21 cellular contexts compared by ENCODE assay signal in genomic region chr18:46374850-46375249, GRCh38.
DNase-seq lines count a peak whose midpoint lies in the region; ATAC-seq, FAIRE-seq and TF ChIP-seq lines count a peak whose summit lies in the region.
"Had no signal": no experiment of that assay in that cellular context is flagged by ENCODE, and none has a peak within 500 bp of the region (broad histone marks: within the 10 kb centered on the region; RNA-seq: fewer than 3 reads in every experiment).

No MANE protein-coding gene starts in this region.

- no peak for FAIRE-seq in kidney (lab: Jason Lieb, UNC)
- FAIRE-seq: endothelial cell of umbilical vein, GM19239, H54 had no signal

- no peaks in the 10 kb centered on the region for H3K9me3 ChIP-seq in SJCRH30 (replicated peaks)
- H3K9me3 ChIP-seq in kidney (ENCODE audit: control insufficient read depth in 1 of 2, low read length in 2 of 2): no peaks in the 10 kb centered on the region
- no peaks in the 10 kb centered on the region for H3K9me3 ChIP-seq in thyroid gland
- H3K9me3 ChIP-seq: transverse colon had no signal

- TF ChIP-seq CTCF in kidney (IDR thresholded peaks at IDR 0.05; ENCODE audit: borderline replicate concordance, extremely low read depth, insufficient read depth) (no peak), thyroid gland (IDR thresholded peaks at IDR 0.05) (no peak)

- intact Hi-C loops in kidney (cut with DNase I): no loop called here
- intact Hi-C loops in thyroid gland (cut with DNase I): no loop called here

- H3K4me1 ChIP-seq in SJCRH30 (peaks cover 8% of the 10 kb centered on the region), kidney (ENCODE audit: control insufficient read depth in 1 of 2, insufficient read depth in 1 of 2, low read depth in 1 of 2, low read length in 2 of 2) (no peaks in the 10 kb centered on the region), thyroid gland (peaks cover 8 to 11% of the 10 kb centered on the region in 2 donors)
- H3K4me1 ChIP-seq: transverse colon had no signal

- H3K27me3 ChIP-seq in SJCRH30 (no peaks in the 10 kb centered on the region), thyroid gland (no peaks in the 10 kb centered on the region)

- no peak overlapping the region for H3K27ac ChIP-seq in SJCRH30
- H3K27ac ChIP-seq in kidney (ENCODE audit: low read depth in 2 of 2, low read length in 2 of 2): no peak overlapping the region
- peak overlapping the region; percentile 6 to 61 (median 10) for H3K27ac ChIP-seq in thyroid gland
- H3K27ac ChIP-seq: transverse colon had no signal

- WGBS in thyroid gland, 2 donors: 35 to 42% methylated on average over 5 to 6 of the region's 6 CpGs

- DNase-seq in NCI-H146 (lab: John Stamatoyannopoulos, UW): peak; percentile 24
- no peak for DNase-seq in NCI-H146 treated with DMSO at 0.1 percent for 48 hours (lab: John Stamatoyannopoulos, UW; ENCODE audit: unreplicated experiment)
- DNase-seq in SJCRH30: peak; percentile 80 to 83
- DNase-seq in kidney: peak; percentile 54
- DNase-seq in thyroid gland: peak; percentile 84 to 85
- no peak for DNase-seq in T-helper 1 cell
- DNase-seq in CD1c-positive myeloid dendritic cell (ENCODE audit: extremely low spot score): no peak
- DNase-seq: activated CD4-positive, alpha-beta T cell treated with anti-CD3 and anti-CD28 coated beads, Interleukin-2, amount 50 U/mL, for 48 hours; activated T-cell treated with anti-CD3 and anti-CD28 coated beads for 4 hours; dermis blood vessel endothelial cell; GDM1; hypothalamus; Kasumi-1; NCI-H1417 treated with DMSO at 0.1 percent for 48 hours; NCI-H226; stimulated activated naive CD4-positive, alpha-beta T cell; transverse colon had no signal

- no peak overlapping the region for H3K9ac ChIP-seq in kidney (ENCODE audit: low read length in 2 of 2)

- no peak for ATAC-seq in GM21619 (IDR thresholded peaks at IDR 0.05; ENCODE audit: unreplicated experiment)

- no peaks in the 10 kb centered on the region for H3K36me3 ChIP-seq in SJCRH30
- H3K36me3 ChIP-seq in kidney (ENCODE audit: control insufficient read depth in 1 of 2, insufficient read depth in 2 of 2, low read length in 2 of 2): no peaks in the 10 kb centered on the region
- H3K36me3 ChIP-seq in thyroid gland: no peaks in the 10 kb centered on the region
- H3K36me3 ChIP-seq: transverse colon had no signal

- TF ChIP-seq POLR2A in thyroid gland (IDR thresholded peaks at IDR 0.05): no peak

- H3K4me3 ChIP-seq in SJCRH30: no peak overlapping the region
- H3K4me3 ChIP-seq in kidney (ENCODE audit: low read length in 2 of 2): no peak overlapping the region
- H3K4me3 ChIP-seq in thyroid gland (replicated peaks in 1 of 3): no peak overlapping the region
- H3K4me3 ChIP-seq: transverse colon had no signal

Comparison
In these comparisons a context has a peak if more than half of its experiments do, and no peak if none do; other contexts are left out.
1. DNase-seq: peak in NCI-H146 (single experiment), SJCRH30 (2 of 2), kidney (single experiment) and thyroid gland (2 of 2); none in NCI-H146 treated with DMSO at 0.1 percent for 48 hours (single experiment), T-helper 1 cell (0 of 5) and CD1c-positive myeloid dendritic cell (single experiment).
2. H3K27ac ChIP-seq: peak in thyroid gland (3 of 3); none in SJCRH30 (single experiment) and kidney (0 of 2).